Comparison of ENCODE assay signal across 8 cellular contexts in the genomic region with DNA sequence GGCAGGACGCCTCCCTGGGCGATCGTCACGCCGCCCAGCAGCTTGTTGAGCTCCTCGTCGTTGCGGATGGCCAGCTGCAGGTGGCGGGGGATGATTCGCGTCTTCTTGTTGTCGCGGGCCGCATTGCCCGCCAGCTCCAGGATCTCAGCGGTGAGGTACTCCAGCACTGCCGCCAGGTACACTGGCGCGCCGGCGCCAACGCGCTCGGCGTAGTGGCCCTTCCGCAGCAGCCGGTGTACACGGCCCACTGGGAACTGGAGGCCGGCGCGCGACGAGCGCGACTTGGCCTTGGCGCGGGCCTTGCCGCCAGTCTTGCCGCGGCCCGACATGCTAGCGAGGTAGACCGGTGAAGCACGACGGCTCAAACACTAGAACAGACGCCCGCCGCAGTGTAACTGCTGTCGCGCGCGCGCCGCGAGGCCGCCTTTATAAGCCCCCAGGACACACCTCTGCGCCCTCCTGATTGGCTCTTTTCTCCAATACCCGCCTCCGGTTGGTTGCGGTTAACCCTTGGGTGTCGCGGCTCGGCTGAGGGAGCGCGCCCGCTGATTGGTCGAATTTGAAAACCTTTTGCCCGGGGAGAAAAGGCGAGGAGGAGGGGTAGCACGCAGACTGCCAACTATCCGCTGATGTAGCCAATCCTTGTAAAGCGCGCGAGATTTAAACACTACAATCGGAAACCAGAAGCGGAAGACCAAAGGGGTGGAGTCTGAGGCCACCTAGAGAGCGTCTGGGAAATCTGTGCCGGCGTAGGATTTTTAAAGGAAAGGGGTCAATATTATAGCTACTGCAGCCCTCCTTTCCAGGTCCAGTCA. TPM values are rescaled to one million over a fixed set of nuclear protein-coding genes. Genes with fewer than 3 reads are reported as not detected.
DNase-seq lines count a peak whose midpoint lies in the region; ATAC-seq and TF ChIP-seq lines count a peak whose summit lies in the region.

No MANE protein-coding gene starts in this region.

- no peaks in the 10 kb centered on the region for H3K9me2 ChIP-seq in HCT116 (ENCODE audit: insufficient read depth)
- H3K9me2 ChIP-seq in MM.1S (replicated peaks; ENCODE audit: insufficient read depth, low read length) = no peaks in the 10 kb centered on the region

- H3K4me2 ChIP-seq in HCT116 (ENCODE audit: low read length) (peak overlapping the region; percentile 80), MM.1S (ENCODE audit: low read depth, low read length) (peak overlapping the region; percentile 97)

- TF ChIP-seq POLR2A in HCT116 (IDR thresholded peaks at IDR 0.05; ENCODE audit: borderline replicate concordance, extremely low read depth, insufficient read depth, insufficient read length) = peak; percentile 100

- H3K9ac ChIP-seq in HCT116 (ENCODE audit: low read length) (peak overlapping the region; percentile 99), MM.1S (ENCODE audit: low read length) (peak overlapping the region; percentile 84)

- RAD21 ChIA-PET in HCT116 (lab: Charles Lee; ENCODE audit: low non-redundant PET in 1 of 2, low total read pairs in 2 of 2, uncharacterized antibody in 2 of 2, unreplicated experiment in 2 of 2) = interaction anchor here (0.6 to 1.1 kb wide), 3 partner anchors 10 to 243 kb away, joined by 3 to 9 read pairs (median 6); no protein-coding TSS in a partner anchor

- H3K27me3 ChIP-seq in HCT116 (ENCODE audit: insufficient read depth, low read length) (no peaks in the 10 kb centered on the region), MM.1S (replicated peaks; ENCODE audit: insufficient read depth, low read length) (no peaks in the 10 kb centered on the region)

- CTCF ChIA-PET in HCT116 (lab: Charles Lee) = interaction anchor here (1.1 to 2.6 kb wide), 3 partner anchors 9 to 243 kb away, joined by 3 to 20 read pairs (median 4); a partner anchor contains a TSS

- peaks cover 18 to 29% of the 10 kb centered on the region in 2 experiments for H3K4me1 ChIP-seq in HCT116 (ENCODE audit: control insufficient read depth in 1 of 2, insufficient read depth in 2 of 2, low read length in 2 of 2)
- H3K4me1 ChIP-seq in MM.1S (ENCODE audit: low read length) = peaks cover 30% of the 10 kb centered on the region

- peaks cover 43% of the 10 kb centered on the region for H3K36me3 Mint-ChIP-seq in nephron progenitor cell (ENCODE audit: low read depth)
- H3K36me3 Mint-ChIP-seq in stimulated activated naive CD8-positive, alpha-beta T cell treated with anti-CD3 and anti-CD28 coated beads, Interleukin-15, Interleukin-2, amounts not matched to agents 100 ng/mL and 50 ng/mL, for 24 hours (ENCODE audit: low read depth) = peaks cover 64% of the 10 kb centered on the region

- peaks cover 55% of the 10 kb centered on the region for H3K4me1 Mint-ChIP-seq in nephron progenitor cell
- peaks cover 49% of the 10 kb centered on the region for H3K4me1 Mint-ChIP-seq in stimulated activated naive CD8-positive, alpha-beta T cell treated with anti-CD3 and anti-CD28 coated beads, Interleukin-15, Interleukin-2, amounts not matched to agents 100 ng/mL and 50 ng/mL, for 24 hours (ENCODE audit: low read depth)

- TF ChIP-seq RAD21 in HCT116 (IDR thresholded peaks at IDR 0.05; ENCODE audit: low read depth) = no peak

- peak; percentile 99 for DNase-seq in GDM1 (lab: John Stamatoyannopoulos, UW)
- DNase-seq in HCT116 (ENCODE audit: low read depth, low spot score) = peak; percentile 99
- DNase-seq in MM.1S = peak; percentile 100
- peak; percentile 98 for DNase-seq in SHP77 treated with DMSO at 0.1 percent for 48 hours (lab: John Stamatoyannopoulos, UW)
- DNase-seq in activated gamma-delta T cell treated with Interleukin-2 at 50 U/mL for 16 hours = peak; percentile 99
- peak; percentile 100 for DNase-seq in fibroblast of villous mesenchyme (ENCODE audit: low read depth)
- peak; percentile 98 for DNase-seq in nephron progenitor cell

- ATAC-seq in HCT116 = peak; percentile 82

- H3K9me3 ChIP-seq in HCT116 (ENCODE audit: control insufficient read depth in 1 of 2, insufficient read depth in 1 of 2, low read depth in 1 of 2, low read length in 2 of 2) (no peaks in the 10 kb centered on the region), MM.1S (replicated peaks; ENCODE audit: insufficient read depth, low read length) (no peaks in the 10 kb centered on the region)

- POLR2A ChIA-PET in HCT116 (lab: Charles Lee) = interaction anchor here (0.7 to 2.6 kb wide), 13 partner anchors 9 to 266 kb away, joined by 3 to 27 read pairs (median 4); a partner anchor contains a TSS

- H3K4me3 ChIP-seq in HCT116 (replicated peaks in 1 of 2; ENCODE audit: low read depth in 1 of 2, low read length in 2 of 2) (peak overlapping the region; percentile 83 to 97), MM.1S (ENCODE audit: low read length) (peak overlapping the region; percentile 74), fibroblast of villous mesenchyme (ENCODE audit: low read depth, low read length) (peak overlapping the region; percentile 80)

- H3F3A ChIP-seq in MM.1S (ENCODE audit: insufficient read depth, low read length) = peaks cover 54% of the 10 kb centered on the region

- H4K20me1 ChIP-seq in HCT116 (ENCODE audit: insufficient read depth) (peaks cover 11% of the 10 kb centered on the region; the same call in 1 of the 2 replicates), MM.1S (ENCODE audit: insufficient read depth, low read length) (peaks cover 13% of the 10 kb centered on the region)

- H3K79me2 ChIP-seq in HCT116 (ENCODE audit: insufficient read depth, low read length) (peaks cover 46% of the 10 kb centered on the region), MM.1S (ENCODE audit: low read length) (peaks cover 41% of the 10 kb centered on the region)

- H2AFZ ChIP-seq in HCT116 (ENCODE audit: low read depth, low read length, poor library complexity, severe bottlenecking) (no peak overlapping the region), MM.1S (ENCODE audit: low read length) (no peak overlapping the region)

- H3K4me3 Mint-ChIP-seq in nephron progenitor cell = peak overlapping the region; percentile 91
- H3K4me3 Mint-ChIP-seq in stimulated activated naive CD8-positive, alpha-beta T cell treated with anti-CD3 and anti-CD28 coated beads, Interleukin-15, Interleukin-2, amounts not matched to agents 100 ng/mL and 50 ng/mL, for 24 hours = peak overlapping the region; percentile 92

- H3K27me3 Mint-ChIP-seq in nephron progenitor cell (ENCODE audit: low read depth, poor library complexity) = no peaks in the 10 kb centered on the region
- no peaks in the 10 kb centered on the region for H3K27me3 Mint-ChIP-seq in stimulated activated naive CD8-positive, alpha-beta T cell treated with anti-CD3 and anti-CD28 coated beads, Interleukin-15, Interleukin-2, amounts not matched to agents 100 ng/mL and 50 ng/mL, for 24 hours

- intact Hi-C loops in HCT116 (cut with micrococcal nuclease) = no loop called here

- H3K36me3 ChIP-seq in HCT116 (ENCODE audit: control insufficient read depth in 1 of 2, insufficient read depth in 2 of 2, low read length in 2 of 2) (peaks cover 14 to 45% of the 10 kb centered on the region in 2 experiments), MM.1S (replicated peaks; ENCODE audit: insufficient read depth, low read length) (0 out of 2 replicates have a peak, but pooled peaks cover 5% of the 10 kb centered on the region)

- TF ChIP-seq CTCF in HCT116 (IDR thresholded peaks at IDR 0.05 in 2 of 3, conservative IDR thresholded peaks at IDR 0.05 in 1 of 3; ENCODE audit: borderline replicate concordance in 1 of 3, insufficient read depth in 1 of 3, low read depth in 2 of 3, low read length in 2 of 3) (peak in 1 of 3 experiments; percentile 6; a peak in 2 of 6 replicates), MM.1S (IDR thresholded peaks at IDR 0.05; ENCODE audit: low read length) (no peak), fibroblast of villous mesenchyme (IDR thresholded peaks at IDR 0.05; ENCODE audit: insufficient read depth, low read depth, low read length) (no peak), nephron progenitor cell (IDR thresholded peaks at IDR 0.05) (no peak)

- no peaks in the 10 kb centered on the region for H3K9me3 Mint-ChIP-seq in nephron progenitor cell
- H3K9me3 Mint-ChIP-seq in stimulated activated naive CD8-positive, alpha-beta T cell treated with anti-CD3 and anti-CD28 coated beads, Interleukin-15, Interleukin-2, amounts not matched to agents 100 ng/mL and 50 ng/mL, for 24 hours = no peaks in the 10 kb centered on the region

- H3K27ac ChIP-seq in HCT116 (ENCODE audit: low read depth, low read length) (peak overlapping the region; percentile 93), MM.1S (ENCODE audit: low read length) (peak overlapping the region; percentile 65; the same call in 1 of the 2 replicates)

- TSS peak; percentile 68 for BruUV-seq in HCT116 (replicated peaks; lab: Mats Ljungman, UMichigan)

- peak overlapping the region; percentile 93 for H3K27ac Mint-ChIP-seq in nephron progenitor cell
- peak overlapping the region; percentile 94 for H3K27ac Mint-ChIP-seq in stimulated activated naive CD8-positive, alpha-beta T cell treated with anti-CD3 and anti-CD28 coated beads, Interleukin-15, Interleukin-2, amounts not matched to agents 100 ng/mL and 50 ng/mL, for 24 hours

TF ChIP-seq in HCT116, 20 proteins besides CTCF, POLR2A, EP300 and RAD21 (continues in another document):
- TF ChIP-seq POLR2AphosphoS5 (IDR thresholded peaks at IDR 0.05; ENCODE audit: low read depth, low read length) (peak; percentile 100), ZFX (IDR thresholded peaks at IDR 0.05) (peak; percentile 95), SP1 (IDR thresholded peaks at IDR 0.05; ENCODE audit: low read depth) (no peak), CBX3 (IDR thresholded peaks at IDR 0.05; ENCODE audit: low read depth) (no peak), EZH2 (IDR thresholded peaks at IDR 0.05) (no peak), YY1 (IDR thresholded peaks at IDR 0.05; ENCODE audit: extremely low read depth, insufficient replicate concordance, low read depth, low read length) (peak; percentile 59), TCF7L2 (IDR thresholded peaks at IDR 0.05; ENCODE audit: borderline replicate concordance, extremely low read depth, insufficient read depth, insufficient read length) (peak; percentile 71)

RNA-seq across cellular contexts. Expression of a gene that starts 6.4 kb away (rescaled TPM):
- total RNA-seq in HCT116 (2021; ENCODE audit: unreplicated experiment) (45.1 TPM), fibroblast of villous mesenchyme (21.3 and 29.4 TPM in 2 replicates)
- polyA plus RNA-seq in HCT116 (2012) = 33.2 and 36.2 TPM in 2 replicates

RNA-seq across cellular contexts. Expression of a gene that starts 10.6 kb away (rescaled TPM):
- 69.0 TPM for total RNA-seq in HCT116 (2021; ENCODE audit: unreplicated experiment)
- polyA plus RNA-seq in HCT116 (2012) = 64.7 and 73.9 TPM in 2 replicates
- 11.2 and 13.2 TPM in 2 replicates for total RNA-seq in fibroblast of villous mesenchyme

RNA-seq across cellular contexts. Expression of a gene that starts 11.9 kb away (rescaled TPM):
- total RNA-seq in HCT116 (2021; ENCODE audit: unreplicated experiment) = 12.4 TPM
- polyA plus RNA-seq in HCT116 (2012) = 10.3 and 12.1 TPM in 2 replicates
- 4.5 and 5.6 TPM in 2 replicates for total RNA-seq in fibroblast of villous mesenchyme

RNA-seq across cellular contexts. Expression of a gene that starts 26.1 kb away (rescaled TPM):
- 38.1 TPM for total RNA-seq in HCT116 (2021; ENCODE audit: unreplicated experiment)
- 26.4 and 30.5 TPM in 2 replicates for polyA plus RNA-seq in HCT116 (2012)
- total RNA-seq in fibroblast of villous mesenchyme = 18.6 and 20.3 TPM in 2 replicates

RNA-seq across cellular contexts. Expression of a gene that starts 27.7 kb away (rescaled TPM):
- 20.4 TPM for total RNA-seq in HCT116 (2021; ENCODE audit: unreplicated experiment)
- 24.5 and 26.4 TPM in 2 replicates for polyA plus RNA-seq in HCT116 (2012)
- total RNA-seq in fibroblast of villous mesenchyme = 24.2 and 24.6 TPM in 2 replicates

Comparison
In these comparisons a context has a peak if more than half of its experiments do, and no peak if none do; other contexts are left out.
1. Peak in every context shown above with its lines: DNase-seq, ATAC-seq, H3K4me3 ChIP-seq and H3K27ac ChIP-seq.